ENCODE assay signal across 18 cellular contexts in genomic region chr10:36188054-36188453, GRCh38.
A peak's percentile ranks its signal among the peaks of the same experiment; 100 is the strongest.
DNase-seq lines count a peak whose midpoint lies in the region; ATAC-seq and TF ChIP-seq lines count a peak whose summit lies in the region.
"Had no signal": no experiment of that assay in that cellular context is flagged by ENCODE, and none has a peak within 500 bp of the region (broad histone marks: within the 10 kb centered on the region; RNA-seq: fewer than 3 reads in every experiment).

No MANE protein-coding gene starts in this region.

- H3K4me1 ChIP-seq in esophagus muscularis mucosa (peaks cover 0 to 13% (median 5%) of the 10 kb centered on the region in 4 donors), tibial artery (peaks cover 0 to 15% (median 11%) of the 10 kb centered on the region in 4 donors)
- H3K4me1 ChIP-seq: foreskin keratinocyte had no signal

- intact Hi-C loops in esophagus muscularis mucosa (cut with DNase I) (no loop called here), tibial artery (cut with DNase I; ENCODE audit: low total_unique reads) (no loop called here)

- no peak for ATAC-seq in HG02938 (IDR thresholded peaks at IDR 0.05; ENCODE audit: unreplicated experiment)
- ATAC-seq: activated CD8-positive, alpha-beta memory T cell treated with anti-CD3 and anti-CD28 coated beads, Interleukin-2, amount 10 ng/mL, durations not matched to agents 7 days and 5 days; foreskin keratinocyte had no signal

- 32% methylated on average over 9 of the region's 9 CpGs for WGBS in esophagus muscularis mucosa

- no peak for TF ChIP-seq POLR2A in esophagus muscularis mucosa (IDR thresholded peaks at IDR 0.05; ENCODE audit: low read depth)

- H3K36me3 ChIP-seq in esophagus muscularis mucosa, result no peaks in the 10 kb centered on the region
- H3K36me3 ChIP-seq in tibial artery, result no peaks in the 10 kb centered on the region
- H3K36me3 ChIP-seq: upper lobe of left lung had no signal

- H3K4me3 ChIP-seq in esophagus muscularis mucosa (no peak overlapping the region), tibial artery (no peak overlapping the region)
- H3K4me3 ChIP-seq: SK-N-MC, upper lobe of left lung had no signal

- no peaks in the 10 kb centered on the region for H3K27me3 ChIP-seq in esophagus muscularis mucosa
- H3K27me3 ChIP-seq in tibial artery, result no peaks in the 10 kb centered on the region
- H3K27me3 ChIP-seq: foreskin keratinocyte, upper lobe of left lung had no signal

- DNase-seq in NCI-H345 (lab: John Stamatoyannopoulos, UW) (peak; percentile 7), NCI-H345 treated with DMSO at 0.1 percent for 48 hours (lab: John Stamatoyannopoulos, UW; ENCODE audit: unreplicated experiment) (no peak), esophagus muscularis mucosa (ENCODE audit: extremely low spot score) (no peak), left kidney (ENCODE audit: low read depth, low spot score) (peak; percentile 6), tibial artery (no peak), globus pallidus (ENCODE audit: low spot score) (no peak), A172 (ENCODE audit: low spot score) (no peak)
- DNase-seq: 8988T; activated CD8-positive, alpha-beta memory T cell treated with anti-CD3 and anti-CD28 coated beads, Interleukin-2, amount 10 ng/mL, durations not matched to agents 7 days and 5 days; activated naive CD4-positive, alpha-beta T cell; CD8-positive, alpha-beta memory T cell; effector CD8-positive, alpha-beta T cell; foreskin keratinocyte; islet precursor cell; stimulated activated CD4-positive, alpha-beta T cell treated with anti-CD3 and anti-CD28 coated beads, Interleukin-2, amount 100 ng/mL, for 48 hours; upper lobe of left lung had no signal

- no peak for TF ChIP-seq EP300 in esophagus muscularis mucosa (IDR thresholded peaks at IDR 0.05)

- TF ChIP-seq CTCF in esophagus muscularis mucosa (IDR thresholded peaks at IDR 0.05) (no peak), tibial artery (IDR thresholded peaks at IDR 0.05) (no peak)

- H3K27ac ChIP-seq in esophagus muscularis mucosa (replicated peaks in 1 of 4) (peak overlapping the region in 3 of 4 donors; percentile 34 to 52 (median 40)), tibial artery (peak overlapping the region; percentile 43 to 51)
- H3K27ac ChIP-seq: foreskin keratinocyte, SK-N-MC, upper lobe of left lung had no signal

- H3K9me3 ChIP-seq in esophagus muscularis mucosa (peaks cover 0 to 32% (median 23%) of the 10 kb centered on the region in 4 donors), tibial artery (peaks cover 3 to 16% (median 12%) of the 10 kb centered on the region in 3 donors)

Comparison
In these comparisons a context has a peak if more than half of its experiments do, and no peak if none do; other contexts are left out.
1. DNase-seq: peak in NCI-H345 (single experiment) and left kidney (single experiment); none in NCI-H345 treated with DMSO at 0.1 percent for 48 hours (single experiment), esophagus muscularis mucosa (single experiment), tibial artery (0 of 2), globus pallidus (single experiment) and A172 (single experiment).